In genomic region chr4:123449780-123450179, GRCh38 we compare ENCODE assay signal across 9 cellular contexts. TPM values are rescaled to one million over a fixed set of nuclear protein-coding genes. Genes with fewer than 3 reads are reported as not detected.
DNase-seq lines count a peak whose midpoint lies in the region; ATAC-seq and TF ChIP-seq lines count a peak whose summit lies in the region.
"Had no signal": no experiment of that assay in that cellular context is flagged by ENCODE, and none has a peak within 500 bp of the region (broad histone marks: within the 10 kb centered on the region; RNA-seq: fewer than 3 reads in every experiment).

No MANE protein-coding gene starts in this region.

- H3K9me3 Mint-ChIP-seq in type B pancreatic cell = no peaks in the 10 kb centered on the region

- no peak for TF ChIP-seq EP300 in esophagus muscularis mucosa (IDR thresholded peaks at IDR 0.05)

- peaks cover 17% of the 10 kb centered on the region for H3K4me1 Mint-ChIP-seq in type B pancreatic cell (ENCODE audit: unreplicated experiment)

- H3K4me3 Mint-ChIP-seq in type B pancreatic cell = no peak overlapping the region
- H3K4me3 Mint-ChIP-seq: brain had no signal

- DNase-seq in brain microvascular endothelial cell (peak; percentile 30), left colon (no peak), type B pancreatic cell (ENCODE audit: extremely low spot score, unreplicated experiment) (no peak), esophagus muscularis mucosa (ENCODE audit: extremely low spot score) (no peak), retina (no peak)

- H3K27ac ChIP-seq in BLaER1 (no peak overlapping the region), brain microvascular endothelial cell (peak overlapping the region; percentile 0), esophagus muscularis mucosa (replicated peaks in 1 of 4) (no peak overlapping the region)

- H3K27me3 ChIP-seq in BLaER1 (no peaks in the 10 kb centered on the region), brain microvascular endothelial cell (replicated peaks) (no peaks in the 10 kb centered on the region), esophagus muscularis mucosa (no peaks in the 10 kb centered on the region)

- H3K9ac ChIP-seq in BLaER1 = no peak overlapping the region

- WGBS in esophagus muscularis mucosa = 27% methylated on average over 1 of the region's 1 CpG

- in situ Hi-C loops in brain microvascular endothelial cell (cut with HindIII; ENCODE audit: low pct_ligation_motif_present, low sequenced_read_pairs) = no loop called here

- H3K4me3 ChIP-seq in BLaER1 (no peak overlapping the region), brain microvascular endothelial cell (ENCODE audit: low read depth, low read length) (no peak overlapping the region), esophagus muscularis mucosa (no peak overlapping the region)

- peaks cover 56% of the 10 kb centered on the region for H3K4me1 ChIP-seq in BLaER1
- peaks cover 0 to 9% (median 8%) of the 10 kb centered on the region in 4 donors for H3K4me1 ChIP-seq in esophagus muscularis mucosa

- TF ChIP-seq CTCF in brain microvascular endothelial cell (IDR thresholded peaks at IDR 0.05; ENCODE audit: low read depth, low read length, missing control alignments) (no peak), type B pancreatic cell (conservative IDR thresholded peaks at IDR 0.05) (no peak), esophagus muscularis mucosa (IDR thresholded peaks at IDR 0.05) (no peak)

- no peaks in the 10 kb centered on the region for H4K20me1 ChIP-seq in BLaER1

- no peaks in the 10 kb centered on the region for H3K27me3 Mint-ChIP-seq in type B pancreatic cell
- H3K27me3 Mint-ChIP-seq: brain had no signal

- no peaks in the 10 kb centered on the region for H3K36me3 Mint-ChIP-seq in type B pancreatic cell
- H3K36me3 Mint-ChIP-seq: brain had no signal

- H3K36me3 ChIP-seq in BLaER1 = no peaks in the 10 kb centered on the region
- no peaks in the 10 kb centered on the region for H3K36me3 ChIP-seq in brain microvascular endothelial cell (replicated peaks)
- no peaks in the 10 kb centered on the region for H3K36me3 ChIP-seq in esophagus muscularis mucosa

- H3K9me3 ChIP-seq in BLaER1 (no peaks in the 10 kb centered on the region), esophagus muscularis mucosa (no peaks in the 10 kb centered on the region)

- no peak for TF ChIP-seq POLR2A in esophagus muscularis mucosa (IDR thresholded peaks at IDR 0.05; ENCODE audit: low read depth)

- peak; percentile 93 for ATAC-seq in GM21423 (IDR thresholded peaks at IDR 0.05; ENCODE audit: unreplicated experiment)
- peak; percentile 98 for ATAC-seq in HG03565 (IDR thresholded peaks at IDR 0.05; ENCODE audit: unreplicated experiment)
- no peak for ATAC-seq in left colon

- H3K4me2 ChIP-seq in BLaER1 = peak overlapping the region; percentile 58

- no peak overlapping the region for H3K27ac Mint-ChIP-seq in type B pancreatic cell

- intact Hi-C loops in left colon (cut with DNase I, micrococcal nuclease) = no loop called here
- intact Hi-C loops in esophagus muscularis mucosa (cut with DNase I) = no loop called here

RNA-seq across cellular contexts. Expression of gene SPRY1, which starts 53.2 kb away (rescaled TPM):
- total RNA-seq in left colon (10 to 100 TPM; 27.2 to 29.0 TPM), type B pancreatic cell (ENCODE audit: low replicate concordance) (52.3 and 61.3 TPM in 2 replicates), esophagus muscularis mucosa (100 to 1,000 TPM; 103 to 136 (median 136) TPM)
